Comparison of ENCODE assay signal across 8 cellular contexts in genomic region chr11:67464411-67465189, GRCh38. TPM values are rescaled to one million over a fixed set of nuclear protein-coding genes. Genes with fewer than 3 reads are reported as not detected.
DNase-seq lines count a peak whose midpoint lies in the region; ATAC-seq and TF ChIP-seq lines count a peak whose summit lies in the region.

No MANE protein-coding gene starts in this region.

- H3K4me3 ChIP-seq in right lobe of liver = peak overlapping the region; percentile 66 to 83 (median 70)

- peak overlapping the region; percentile 71 to 94 (median 94) for H3K27ac ChIP-seq in right lobe of liver

- intact Hi-C loops in right lobe of liver (cut with DNase I) = loop anchor here in 1 of 2 donors (5.0 kb wide), 1 partner anchor 43 kb away; the partner anchor contains the start of genes CDK2AP2 and PITPNM1

- DNase-seq in NCI-H510A (lab: John Stamatoyannopoulos, UW) (peak; percentile 33), dermis microvascular lymphatic vessel endothelial cell (ENCODE audit: low read depth in 2 of 2) (peak; percentile 55 to 86), right lobe of liver (peak; percentile 95 to 96 (median 95))
- DNase-seq in activated CD4-positive, alpha-beta T cell treated with anti-CD3 and anti-CD28 coated beads, Interleukin-2, amount 50 U/mL, for 1 hour = peak; percentile 91
- DNase-seq in stimulated activated CD4-positive, alpha-beta T cell treated with anti-CD3 and anti-CD28 coated beads, Interleukin-4, amount 100 ng/mL, for 1 hour = peak; percentile 89

- TF ChIP-seq CTCF in right lobe of liver (IDR thresholded peaks at IDR 0.05) = no peak

- no peaks in the 10 kb centered on the region for H3K9me3 ChIP-seq in right lobe of liver

- ATAC-seq in GM18511 (IDR thresholded peaks at IDR 0.05; ENCODE audit: unreplicated experiment) = peak; percentile 60
- ATAC-seq in HG03103 (IDR thresholded peaks at IDR 0.05; ENCODE audit: low read depth, unreplicated experiment) = peak; percentile 51
- ATAC-seq in right lobe of liver = peak; percentile 75 to 82 (median 79)
- ATAC-seq in GM21390 (IDR thresholded peaks at IDR 0.05; ENCODE audit: unreplicated experiment) = no peak

- no peaks in the 10 kb centered on the region for H3K36me3 ChIP-seq in right lobe of liver

- peaks cover 0 to 35% (median 16%) of the 10 kb centered on the region in 4 donors for H3K4me1 ChIP-seq in right lobe of liver

- H3K27me3 ChIP-seq in right lobe of liver = no peaks in the 10 kb centered on the region

- TF ChIP-seq POLR2A in right lobe of liver (IDR thresholded peaks at IDR 0.05) = peak; percentile 74

- 13% methylated on average over 15 of the region's 56 CpGs for WGBS in right lobe of liver (ENCODE audit: insufficient coverage, low coverage, low lambda C conversion rate, missing lambda C conversion rate)

RNA-seq across cellular contexts. Expression of gene TMEM134, which starts 4.5 kb away (rescaled TPM):
- total RNA-seq in dermis microvascular lymphatic vessel endothelial cell (11.9 and 35.1 TPM in 2 replicates), right lobe of liver (100 to 1,000 TPM in 2 of 6 experiments, 10 to 100 TPM in 4; 29.1 to 133 (median 40.9) TPM)

RNA-seq across cellular contexts. Expression of gene CABP4, which starts 9.4 kb away (rescaled TPM):
- total RNA-seq in dermis microvascular lymphatic vessel endothelial cell = 0.89 and 1.5 TPM in 2 replicates
- 1 to 10 TPM in 4 of 6 experiments, under 1 TPM in 2; 0.55 to 1.7 (median 1.2) TPM for total RNA-seq in right lobe of liver

RNA-seq across cellular contexts. Expression of gene GPR152, which starts 12.1 kb away (rescaled TPM):
- total RNA-seq in dermis microvascular lymphatic vessel endothelial cell (not detected in 2 replicates), right lobe of liver (not detected)

RNA-seq across cellular contexts. Expression of gene AIP, which starts 18.2 kb away (rescaled TPM):
- total RNA-seq in dermis microvascular lymphatic vessel endothelial cell (79.5 and 104 TPM in 2 replicates), right lobe of liver (10 to 100 TPM; 20.8 to 33.9 (median 25.7) TPM)

RNA-seq across cellular contexts. Expression of gene CORO1B, which starts 21.3 kb away (rescaled TPM):
- 117 and 144 TPM in 2 replicates for total RNA-seq in dermis microvascular lymphatic vessel endothelial cell
- total RNA-seq in right lobe of liver = 10 to 100 TPM; 28.5 to 58.6 (median 40.4) TPM

Comparison
In these comparisons a context has a peak if more than half of its experiments do, and no peak if none do; other contexts are left out.
1. DNase-seq: peak in every context shown above with its lines; median percentile 95 in right lobe of liver; 91 in activated CD4-positive, alpha-beta T cell treated with anti-CD3 and anti-CD28 coated beads, Interleukin-2, amount 50 U/mL, for 1 hour; 89 in stimulated activated CD4-positive, alpha-beta T cell treated with anti-CD3 and anti-CD28 coated beads, Interleukin-4, amount 100 ng/mL, for 1 hour; 70 in dermis microvascular lymphatic vessel endothelial cell; 33 in NCI-H510A.